Comparison of ENCODE assay signal across 24 cellular contexts in genomic region chr4:75243570-75243969, GRCh38.
"Had no signal": no experiment of that assay in that cellular context is flagged by ENCODE, and none has a peak within 500 bp of the region (broad histone marks: within the 10 kb centered on the region; RNA-seq: fewer than 3 reads in every experiment).

No MANE protein-coding gene starts in this region.

- H3K4me1 ChIP-seq: esophagus muscularis mucosa, gastroesophageal sphincter, psoas muscle, upper lobe of right lung had no signal

- H3K27me3 Mint-ChIP-seq: activated CD4-positive, alpha-beta T cell treated with anti-CD3 and anti-CD28 coated beads, Interleukin-2, amount 10 ng/mL, durations not matched to agents 7 days and 5 days; activated CD8-positive, alpha-beta T cell treated with anti-CD3 and anti-CD28 coated beads for 36 hours; brain; effector memory CD8-positive, alpha-beta T cell; naive thymus-derived CD8-positive, alpha-beta T cell had no signal

- H3K36me3 ChIP-seq: esophagus muscularis mucosa, gastroesophageal sphincter, upper lobe of right lung, WERI-Rb-1 had no signal

- ATAC-seq: activated CD8-positive, alpha-beta T cell treated with anti-CD3 and anti-CD28 coated beads for 36 hours; activated naive CD4-positive, alpha-beta T cell treated with anti-CD3 and anti-CD28 coated beads, Interleukin-2, amount 50 U/mL, for 72 hours; effector memory CD8-positive, alpha-beta T cell; gastroesophageal sphincter; naive thymus-derived CD8-positive, alpha-beta T cell; psoas muscle; right cardiac atrium; SK-N-SH treated with all-trans-retinoic acid at 6 μM for 48 hours; stimulated activated naive B cell treated with anti-CD40 and anti-IgM and Interleukin-4, amounts not matched to agents 10 μg/mL and 1 μg/mL and 100 μg/mL, for 72 hours; upper lobe of right lung had no signal

- H3K27ac ChIP-seq: esophagus muscularis mucosa, gastroesophageal sphincter, psoas muscle, upper lobe of right lung, WERI-Rb-1 had no signal

- H3K4me3 Mint-ChIP-seq: activated CD4-positive, alpha-beta T cell treated with anti-CD3 and anti-CD28 coated beads, Interleukin-2, amount 10 ng/mL, durations not matched to agents 7 days and 5 days; activated CD8-positive, alpha-beta T cell treated with anti-CD3 and anti-CD28 coated beads for 36 hours; activated T-helper 1 cell treated with anti-CD3 and anti-CD28 coated beads, Interleukin-12 subunit alpha, Interleukin-12 subunit beta, Interleukin-2, Interleukin-4 antibody, amounts not matched to agents 30 ng/mL and 10 ng/mL and 1 ng/mL, durations not matched to agents 14 hours and 24 hours and 36 hours; brain; effector memory CD8-positive, alpha-beta T cell; naive thymus-derived CD8-positive, alpha-beta T cell; stimulated activated naive B cell treated with anti-CD40 and anti-IgM and Interleukin-4, amounts not matched to agents 10 μg/mL and 1 μg/mL and 100 μg/mL, for 72 hours had no signal

- FAIRE-seq: islet of Langerhans had no signal

- H3K9me3 ChIP-seq: esophagus muscularis mucosa, gastroesophageal sphincter, upper lobe of right lung had no signal

- DNase-seq: activated CD4-positive, alpha-beta T cell treated with anti-CD3 and anti-CD28 coated beads, Interleukin-2, amount 10 ng/mL, durations not matched to agents 7 days and 5 days; activated CD4-positive, CD25-positive, alpha-beta regulatory T cell treated with anti-CD3 and anti-CD28 coated beads, Interleukin-2, amount 50 U/mL, for 72 hours; activated CD8-positive, alpha-beta T cell treated with anti-CD3 and anti-CD28 coated beads for 36 hours; activated gamma-delta T cell treated with Interleukin-2 at 50 U/mL for 16 hours; aorta; caudate nucleus; dermis blood vessel endothelial cell; effector memory CD8-positive, alpha-beta T cell; head of caudate nucleus; mesendoderm; naive thymus-derived CD8-positive, alpha-beta T cell; psoas muscle; right cardiac atrium; stimulated activated CD4-positive, alpha-beta T cell treated with anti-CD3 and anti-CD28 coated beads, Interleukin-2, amount 100 ng/mL, for 24 hours; stimulated activated naive B cell treated with anti-CD40 and anti-IgM and Interleukin-4, amounts not matched to agents 10 μg/mL and 1 μg/mL and 100 μg/mL, for 72 hours; upper lobe of right lung; WERI-Rb-1 had no signal

- H3K9me3 Mint-ChIP-seq: activated CD8-positive, alpha-beta T cell treated with anti-CD3 and anti-CD28 coated beads for 36 hours; activated T-helper 1 cell treated with anti-CD3 and anti-CD28 coated beads, Interleukin-12 subunit alpha, Interleukin-12 subunit beta, Interleukin-2, Interleukin-4 antibody, amounts not matched to agents 30 ng/mL and 10 ng/mL and 1 ng/mL, durations not matched to agents 14 hours and 24 hours and 36 hours; effector memory CD8-positive, alpha-beta T cell had no signal

- H3K36me3 Mint-ChIP-seq: activated naive CD4-positive, alpha-beta T cell treated with anti-CD3 and anti-CD28 coated beads, Interleukin-2, amount 50 U/mL, for 72 hours; brain; naive thymus-derived CD8-positive, alpha-beta T cell had no signal

- H3K27me3 ChIP-seq: esophagus muscularis mucosa, gastroesophageal sphincter, upper lobe of right lung had no signal

- H3K27ac Mint-ChIP-seq: activated CD4-positive, alpha-beta T cell treated with anti-CD3 and anti-CD28 coated beads, Interleukin-2, amount 10 ng/mL, durations not matched to agents 7 days and 5 days; activated CD8-positive, alpha-beta T cell treated with anti-CD3 and anti-CD28 coated beads for 36 hours; activated naive CD4-positive, alpha-beta T cell treated with anti-CD3 and anti-CD28 coated beads, Interleukin-2, amount 50 U/mL, for 72 hours; activated T-helper 1 cell treated with anti-CD3 and anti-CD28 coated beads, Interleukin-12 subunit alpha, Interleukin-12 subunit beta, Interleukin-2, Interleukin-4 antibody, amounts not matched to agents 30 ng/mL and 10 ng/mL and 1 ng/mL, durations not matched to agents 14 hours and 24 hours and 36 hours; brain; effector memory CD8-positive, alpha-beta T cell; naive thymus-derived CD8-positive, alpha-beta T cell; stimulated activated naive B cell treated with anti-CD40 and anti-IgM and Interleukin-4, amounts not matched to agents 10 μg/mL and 1 μg/mL and 100 μg/mL, for 72 hours had no signal

- H3K4me1 Mint-ChIP-seq: activated CD4-positive, alpha-beta T cell treated with anti-CD3 and anti-CD28 coated beads, Interleukin-2, amount 10 ng/mL, durations not matched to agents 7 days and 5 days; naive thymus-derived CD8-positive, alpha-beta T cell; stimulated activated naive B cell treated with anti-CD40 and anti-IgM and Interleukin-4, amounts not matched to agents 10 μg/mL and 1 μg/mL and 100 μg/mL, for 72 hours had no signal

- H3K4me3 ChIP-seq: esophagus muscularis mucosa, gastroesophageal sphincter, psoas muscle, upper lobe of right lung had no signal
